ENCODE assay signal across 17 cellular contexts in the genomic region with DNA sequence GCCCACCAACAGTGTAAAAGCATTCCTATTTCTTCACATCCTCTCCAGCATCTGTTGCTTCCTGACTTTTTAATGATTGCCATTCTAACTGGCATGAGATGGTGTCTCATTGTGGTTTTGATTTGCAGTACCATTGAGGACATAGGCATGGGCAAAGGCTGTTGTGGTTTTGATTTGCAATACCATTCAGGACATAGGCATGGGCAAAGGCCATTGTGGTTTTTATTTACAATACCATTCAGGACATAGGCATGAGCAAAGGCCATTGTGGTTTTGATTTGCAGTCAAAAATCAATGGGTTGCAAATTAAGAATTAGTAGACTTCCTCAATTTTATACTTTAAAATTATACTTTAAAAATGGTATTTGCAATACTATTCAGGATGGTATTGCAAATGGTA. TPM values are rescaled to one million over a fixed set of nuclear protein-coding genes. Genes with fewer than 3 reads are reported as not detected.
DNase-seq lines count a peak whose midpoint lies in the region; ATAC-seq and TF ChIP-seq lines count a peak whose summit lies in the region.
"Not testable (repeated sequence)": the region's sequence is repeated elsewhere in the genome, so short reads cannot be mapped to it uniquely, and the experiment has no call there.
"Had no signal": no experiment of that assay in that cellular context is flagged by ENCODE, and none has a peak within 500 bp of the region (broad histone marks: within the 10 kb centered on the region; RNA-seq: fewer than 3 reads in every experiment).

No MANE protein-coding gene starts in this region.

- not testable (repeated sequence) for H3K27me3 Mint-ChIP-seq in Calu3 (ENCODE audit: unreplicated experiment)

- H3K27me3 ChIP-seq in HCT116 (ENCODE audit: insufficient read depth, low read length); mammary epithelial cell (ENCODE audit: insufficient read depth, low read length); lower lobe of right lung (ENCODE audit: low read depth): not testable (repeated sequence)

- H3K4me3 ChIP-seq in HCT116 (replicated peaks in 1 of 2; ENCODE audit: low read depth in 1 of 2, low read length in 2 of 2); NB4 (ENCODE audit: low read depth, low read length); mammary epithelial cell (replicated peaks in 1 of 3; ENCODE audit: insufficient read depth in 1 of 3, low read depth in 2 of 3, low read length in 3 of 3); fibroblast of the aortic adventitia (ENCODE audit: low read depth, low read length); lower lobe of right lung: not testable (repeated sequence)

- not testable (repeated sequence) for BruUV-seq in Calu3 (replicated peaks; lab: Mats Ljungman, UMichigan); HCT116 (replicated peaks; lab: Mats Ljungman, UMichigan)
- BruUV-seq in mammary epithelial cell (replicated peaks; lab: Mats Ljungman, UMichigan): TSS peak; percentile 59

- H3K4me2 ChIP-seq in HCT116 (ENCODE audit: low read length): not testable (repeated sequence)
- peak overlapping the region; percentile 26 for H3K4me2 ChIP-seq in mammary epithelial cell (ENCODE audit: insufficient read depth, low read depth, low read length)

- not testable (repeated sequence) for TF ChIP-seq POLR2A in HCT116 (IDR thresholded peaks at IDR 0.05; ENCODE audit: borderline replicate concordance, extremely low read depth, insufficient read depth, insufficient read length); NB4 (IDR thresholded peaks at IDR 0.05; ENCODE audit: extremely low read depth, insufficient read length)

- POLR2A ChIA-PET in HCT116 (lab: Charles Lee): not testable (repeated sequence)

- not testable (repeated sequence) for TF ChIP-seq RAD21 in HCT116 (IDR thresholded peaks at IDR 0.05; ENCODE audit: low read depth)

- not testable (repeated sequence) for H3K9ac ChIP-seq in HCT116 (ENCODE audit: low read length); mammary epithelial cell (ENCODE audit: insufficient read depth, low read length)

- in situ Hi-C loops in mammary epithelial cell (cut with MboI; ENCODE audit: low sequenced_read_pairs in 2 of 2): loop anchor here in 1 of 2 donors (10.0 kb wide), 1 partner anchor 135 kb away; no protein-coding TSS in a partner anchor

- peak overlapping the region; percentile 27 for H3K27ac Mint-ChIP-seq in Calu3 (ENCODE audit: unreplicated experiment)

- H3K9me3 Mint-ChIP-seq in Calu3 (ENCODE audit: low read depth, unreplicated experiment): not testable (repeated sequence)

- not testable (repeated sequence) for H4K20me1 ChIP-seq in HCT116 (ENCODE audit: insufficient read depth); mammary epithelial cell (ENCODE audit: insufficient read depth, low read length)

- H3K4me1 Mint-ChIP-seq in Calu3 (ENCODE audit: low read depth, unreplicated experiment): not testable (repeated sequence)

- CTCF ChIA-PET in Calu3 (lab: Charles Lee): interaction anchor here (0.8 kb wide), 1 partner anchor 30 kb away, joined by 5 read pairs; no protein-coding TSS in a partner anchor
- CTCF ChIA-PET in HCT116 (lab: Charles Lee); mammary epithelial cell (lab: Charles Lee; ENCODE audit: low non-redundant PET): not testable (repeated sequence)

- H3K9me3 ChIP-seq in HCT116 (ENCODE audit: control insufficient read depth in 1 of 2, insufficient read depth in 1 of 2, low read depth in 1 of 2, low read length in 2 of 2); mammary epithelial cell (replicated peaks; ENCODE audit: insufficient read depth, low read length); lower lobe of right lung: not testable (repeated sequence)

- RAD21 ChIA-PET in HCT116 (lab: Charles Lee; ENCODE audit: low non-redundant PET in 1 of 2, low total read pairs in 2 of 2, uncharacterized antibody in 2 of 2, unreplicated experiment in 2 of 2): not testable (repeated sequence)

- H3K79me2 ChIP-seq in HCT116 (ENCODE audit: insufficient read depth, low read length) (peaks cover 44% of the 10 kb centered on the region), mammary epithelial cell (ENCODE audit: insufficient read depth, low read length) (peaks cover 29% of the 10 kb centered on the region)

- ATAC-seq in HCT116: peak; percentile 93
- ATAC-seq in lower lobe of right lung: peak; percentile 65 to 69

- not testable (repeated sequence) for H3K4me3 Mint-ChIP-seq in Calu3 (ENCODE audit: low read depth, unreplicated experiment)

- dilution Hi-C loops in mammary epithelial cell (cut with HindIII; ENCODE audit: low sequenced_read_pairs): not testable (repeated sequence)

- H3K27ac ChIP-seq in HCT116 (ENCODE audit: low read depth, low read length); lower lobe of right lung: not testable (repeated sequence)
- peak overlapping the region; percentile 59 for H3K27ac ChIP-seq in mammary epithelial cell (ENCODE audit: insufficient read depth, low read depth, low read length)

- not testable (repeated sequence) for TF ChIP-seq CTCF in Calu3 (IDR thresholded peaks at IDR 0.05; ENCODE audit: unreplicated experiment); HCT116 (IDR thresholded peaks at IDR 0.05 in 2 of 3, conservative IDR thresholded peaks at IDR 0.05 in 1 of 3; ENCODE audit: borderline replicate concordance in 1 of 3, insufficient read depth in 1 of 3, low read depth in 2 of 3, low read length in 2 of 3); NB4 (IDR thresholded peaks at IDR 0.05; ENCODE audit: low read depth, low read length); mammary epithelial cell (conservative IDR thresholded peaks at IDR 0.05 in 1 of 2, IDR thresholded peaks at IDR 0.05 in 1 of 2; ENCODE audit: extremely low read depth in 1 of 2, insufficient read depth in 1 of 2, low read depth in 1 of 2, low read length in 2 of 2); fibroblast of the aortic adventitia (IDR thresholded peaks at IDR 0.05; ENCODE audit: insufficient read depth, low read length); lower lobe of right lung (IDR thresholded peaks at IDR 0.05)

- not testable (repeated sequence) for H2AFZ ChIP-seq in HCT116 (ENCODE audit: low read depth, low read length, poor library complexity, severe bottlenecking); mammary epithelial cell (ENCODE audit: low read depth, low read length)

- H3K4me1 ChIP-seq in HCT116 (ENCODE audit: control insufficient read depth in 1 of 2, insufficient read depth in 2 of 2, low read length in 2 of 2) (peaks cover 0 to 16% of the 10 kb centered on the region in 2 experiments; a peak in 3 of 4 replicates), mammary epithelial cell (ENCODE audit: insufficient read depth, low read length) (peaks cover 18% of the 10 kb centered on the region)
- H3K4me1 ChIP-seq in lower lobe of right lung: not testable (repeated sequence)

- H3K9me2 ChIP-seq in HCT116 (ENCODE audit: insufficient read depth): not testable (repeated sequence)

- not testable (repeated sequence) for H3K36me3 Mint-ChIP-seq in Calu3 (ENCODE audit: insufficient read depth, unreplicated experiment)

- H3K36me3 ChIP-seq in HCT116 (ENCODE audit: control insufficient read depth in 1 of 2, insufficient read depth in 2 of 2, low read length in 2 of 2); mammary epithelial cell (ENCODE audit: insufficient read depth, low read length); lower lobe of right lung: not testable (repeated sequence)

- DNase-seq in Calu3 (peak; percentile 46), NB4 (ENCODE audit: low read depth) (peak; percentile 53), SW 1271 (lab: John Stamatoyannopoulos, UW) (peak; percentile 63 to 75), mammary epithelial cell (peak; percentile 92), fibroblast of the aortic adventitia (ENCODE audit: low read depth) (peak; percentile 29)
- not testable (repeated sequence) for DNase-seq in HCT116 (ENCODE audit: low read depth, low spot score); lower lobe of right lung

- intact Hi-C loops in Calu3 (cut with micrococcal nuclease; ENCODE audit: unreplicated experiment); HCT116 (cut with micrococcal nuclease); mammary epithelial cell (cut with micrococcal nuclease); lower lobe of right lung (cut with DNase I): not testable (repeated sequence)

RNA-seq across cellular contexts. Expression of a gene that starts 11.3 kb away (rescaled TPM):
- total RNA-seq in Calu3 (2022): not detected in 2 replicates
- total RNA-seq in HCT116 (2021; ENCODE audit: unreplicated experiment): not detected
- not detected in 2 replicates for polyA plus RNA-seq in HCT116 (2012)
- total RNA-seq in mammary epithelial cell: 1 to 10 TPM in 1 of 2 donors, under 1 TPM in 1; 0.83 to 1.3 TPM
- polyA plus RNA-seq in mammary epithelial cell: 1.6 TPM
- polyA minus RNA-seq in mammary epithelial cell: not detected
- total RNA-seq in fibroblast of the aortic adventitia (ENCODE audit: low replicate concordance): not detected in 2 replicates
- not detected for total RNA-seq in lower lobe of right lung
- total RNA-seq: activated CD4-positive, alpha-beta T cell treated with anti-CD3 and anti-CD28 coated beads, Interleukin-2, amount 10 ng/mL, durations not matched to agents 24 days and 14 days; activated CD8-positive, alpha-beta memory T cell treated with anti-CD3 and anti-CD28 coated beads for 36 hours; activated naive CD8-positive, alpha-beta T cell treated with anti-CD3 and anti-CD28 coated beads for 36 hours; body of pancreas; left ventricle myocardium superior; mesothelial cell of epicardium; naive thymus-derived CD8-positive, alpha-beta T cell; prostate gland; Right ventricle myocardium inferior; upper lobe of left lung had no signal
